27 cellular contexts compared by ENCODE assay signal in the genomic region with DNA sequence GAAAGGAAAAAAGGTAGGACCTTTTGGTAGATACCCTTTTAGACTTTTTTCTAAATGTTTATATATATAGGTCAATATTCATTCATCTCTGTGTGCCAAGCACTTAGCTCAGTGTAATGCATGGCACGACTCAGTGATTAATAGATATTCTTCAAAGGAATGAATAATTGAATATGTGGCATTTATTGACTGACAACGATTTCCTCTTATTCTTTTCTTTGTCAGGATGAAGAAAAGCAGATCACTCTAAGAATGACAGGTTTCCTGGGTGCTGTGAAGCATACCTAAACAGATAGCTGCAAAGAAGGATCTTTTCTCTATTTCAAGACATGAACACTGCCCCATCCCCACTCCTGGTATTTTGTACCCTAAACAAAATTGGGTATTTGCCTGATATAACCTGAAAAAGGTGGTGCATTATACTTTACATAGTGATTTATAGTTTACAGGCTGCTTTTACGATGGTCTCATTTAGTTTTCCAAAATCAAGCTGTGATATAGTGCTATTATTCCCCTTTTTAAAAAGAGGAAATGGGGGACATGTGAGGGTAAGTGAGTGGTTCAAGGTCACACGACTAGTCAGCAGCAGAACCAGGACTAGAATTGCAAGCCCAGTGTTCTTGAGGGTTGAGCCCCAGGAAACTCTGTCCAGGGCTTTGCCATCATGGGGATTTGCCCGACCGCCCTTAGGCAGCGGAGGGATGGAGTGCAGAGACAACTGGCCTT. TPM values are rescaled to one million over a fixed set of nuclear protein-coding genes. Genes with fewer than 3 reads are reported as not detected.
"Had no signal": no experiment of that assay in that cellular context is flagged by ENCODE, and none has a peak within 500 bp of the region (broad histone marks: within the 10 kb centered on the region; RNA-seq: fewer than 3 reads in every experiment).

No MANE protein-coding gene starts in this region.

- H3K36me3 Mint-ChIP-seq: brain had no signal

- H3K27me3 ChIP-seq: SJSA1 had no signal

- H3K9me3 Mint-ChIP-seq: activated naive CD4-positive, alpha-beta T cell treated with anti-CD3 and anti-CD28 coated beads for 36 hours; activated T-cell treated with anti-CD3 and anti-CD28 coated beads, Interleukin-2, amount 50 U/mL, for 24 hours had no signal

- FAIRE-seq: astrocyte, RCC 7860, TTC549 had no signal

- H3K4me3 ChIP-seq: SJSA1 had no signal

- H3K36me3 ChIP-seq: SJSA1 had no signal

- ATAC-seq: activated CD8-positive, alpha-beta memory T cell treated with anti-CD3 and anti-CD28 coated beads, Interleukin-2, amount 10 ng/mL, durations not matched to agents 7 days and 5 days; PC-3; T-helper 17 cell had no signal

- H3K4me1 ChIP-seq: SJSA1 had no signal

- DNase-seq: activated B cell treated with CpG ODN at 0.5 μM for 24 hours; activated CD4-positive, alpha-beta T cell treated with anti-CD3 and anti-CD28 coated beads for 1 hour; activated CD4-positive, alpha-beta T cell treated with anti-CD3 and anti-CD28 coated beads, Interleukin-2, amount 10 ng/mL, durations not matched to agents 24 days and 14 days; activated CD4-positive, alpha-beta T cell treated with anti-CD3 and anti-CD28 coated beads, Interleukin-2, amount 50 U/mL, for 48 hours; activated CD8-positive, alpha-beta memory T cell treated with anti-CD3 and anti-CD28 coated beads, Interleukin-2, amount 10 ng/mL, durations not matched to agents 7 days and 5 days; activated effector memory CD4-positive, alpha-beta T cell treated with anti-CD3 and anti-CD28 coated beads, Interleukin-2, amount 50 U/mL, for 16 hours; activated naive CD4-positive, alpha-beta T cell treated with anti-CD3 and anti-CD28 coated beads for 36 hours; activated T-cell treated with anti-CD3 and anti-CD28 coated beads, Interleukin-2, amount 50 U/mL, for 24 hours; amygdala; cerebellar nuclear complex; Karpas-422; MM.1S; NCI-H1105; NCI-H1436; NCI-H1694 treated with DMSO at 0.1 percent for 48 hours; NCI-H2029 treated with DMSO at 0.1 percent for 48 hours; NCI-H510A treated with DMSO at 0.1 percent for 48 hours; PC-3; SHP77; T-helper 17 cell; T-helper 9 cell had no signal

- H3K27ac ChIP-seq: SJSA1 had no signal

- H3K9me3 ChIP-seq: SJSA1 had no signal

- H3K27ac Mint-ChIP-seq: activated B cell treated with CpG ODN at 0.5 μM for 24 hours; activated CD4-positive, alpha-beta T cell treated with anti-CD3 and anti-CD28 coated beads, Interleukin-2, amount 10 ng/mL, durations not matched to agents 24 days and 14 days; activated CD8-positive, alpha-beta memory T cell treated with anti-CD3 and anti-CD28 coated beads, Interleukin-2, amount 10 ng/mL, durations not matched to agents 7 days and 5 days; activated naive CD4-positive, alpha-beta T cell treated with anti-CD3 and anti-CD28 coated beads for 36 hours; activated naive CD8-positive, alpha-beta T cell; activated T-cell treated with anti-CD3 and anti-CD28 coated beads, Interleukin-2, amount 50 U/mL, for 24 hours; T-helper 17 cell had no signal

- H3K4me3 Mint-ChIP-seq: activated B cell treated with CpG ODN at 0.5 μM for 24 hours; activated CD4-positive, alpha-beta T cell treated with anti-CD3 and anti-CD28 coated beads, Interleukin-2, amount 10 ng/mL, durations not matched to agents 24 days and 14 days; activated CD8-positive, alpha-beta memory T cell treated with anti-CD3 and anti-CD28 coated beads, Interleukin-2, amount 10 ng/mL, durations not matched to agents 7 days and 5 days; activated naive CD4-positive, alpha-beta T cell treated with anti-CD3 and anti-CD28 coated beads for 36 hours; activated naive CD8-positive, alpha-beta T cell; activated T-cell treated with anti-CD3 and anti-CD28 coated beads, Interleukin-2, amount 50 U/mL, for 24 hours; brain; T-helper 17 cell had no signal

RNA-seq across cellular contexts. Expression of a gene that starts 32.9 kb away (rescaled TPM):
- total RNA-seq: activated B cell treated with CpG ODN at 0.5 μM for 24 hours had no signal
